9 cellular contexts compared by ENCODE assay signal in the genomic region with DNA sequence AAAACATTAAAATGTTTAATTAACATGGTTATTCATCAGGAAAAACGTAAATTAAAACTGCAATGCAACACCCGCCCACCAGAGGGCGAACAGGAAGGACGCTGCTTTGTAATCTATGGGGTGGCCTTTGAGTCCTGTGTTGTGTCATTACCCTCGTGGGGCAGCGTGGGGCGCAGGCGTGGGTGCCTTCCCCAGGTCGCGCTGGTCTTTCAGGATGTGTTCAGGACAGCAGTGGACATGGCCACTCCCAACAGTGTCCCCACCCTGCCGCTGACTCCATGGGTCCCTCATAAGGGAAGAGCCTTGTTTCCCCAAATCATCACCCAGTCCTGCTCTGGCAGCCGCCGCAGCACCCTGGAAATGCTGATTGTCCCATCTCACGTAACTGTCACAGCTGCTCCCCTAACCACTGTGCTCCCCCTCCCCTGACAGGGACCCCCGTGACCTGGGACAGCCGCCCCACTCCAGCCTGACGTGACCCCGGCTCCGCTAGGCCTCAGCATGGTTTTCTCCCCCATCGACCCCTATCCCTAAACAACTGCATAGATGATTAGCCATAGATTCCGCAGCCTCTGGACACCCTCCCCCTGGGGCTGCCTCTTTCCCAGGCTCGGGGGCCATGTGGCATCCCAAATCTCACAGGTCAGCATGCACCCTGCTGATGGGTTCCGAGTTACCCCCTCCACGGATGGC. TPM values are rescaled to one million over a fixed set of nuclear protein-coding genes. Genes with fewer than 3 reads are reported as not detected.
DNase-seq lines count a peak whose midpoint lies in the region; TF ChIP-seq lines count a peak whose summit lies in the region.
"Had no signal": no experiment of that assay in that cellular context is flagged by ENCODE, and none has a peak within 500 bp of the region (broad histone marks: within the 10 kb centered on the region; RNA-seq: fewer than 3 reads in every experiment).

No MANE protein-coding gene starts in this region.

- no peak overlapping the region for H3K9ac ChIP-seq in neural cell (ENCODE audit: low read length)
- H3K9ac ChIP-seq: BLaER1 had no signal

- WGBS in testis, 2 donors = 56 to 60% methylated on average over 21 to 23 of the region's 24 CpGs

- no peak for TF ChIP-seq POLR2A in testis (IDR thresholded peaks at IDR 0.05)

- H2AFZ ChIP-seq in neural cell (ENCODE audit: low read depth, low read length) = no peak overlapping the region

- intact Hi-C loops in testis (cut with DNase I; ENCODE audit: low total_unique reads) = no loop called here

- H3K79me2 ChIP-seq in neural cell (replicated peaks; ENCODE audit: insufficient read depth, low read length) = no peaks in the 10 kb centered on the region

- H3K9me2 ChIP-seq in neural cell (ENCODE audit: insufficient read depth, low read length) = no peaks in the 10 kb centered on the region

- no peak overlapping the region for H3K4me3 ChIP-seq in epithelial cell of proximal tubule (ENCODE audit: low read depth, low read length)
- H3K4me3 ChIP-seq in neural cell (ENCODE audit: low read length) = no peak overlapping the region
- no peak overlapping the region for H3K4me3 ChIP-seq in testis
- H3K4me3 ChIP-seq: BLaER1 had no signal

- peak; percentile 69 for TF ChIP-seq CTCF in epithelial cell of proximal tubule (conservative IDR thresholded peaks at IDR 0.05; ENCODE audit: low read depth, low read length)
- peak; percentile 58 for TF ChIP-seq CTCF in neural cell (IDR thresholded peaks at IDR 0.05; ENCODE audit: poor library complexity, severe bottlenecking)
- peak; percentile 43 to 86 (median 73) for TF ChIP-seq CTCF in testis (IDR thresholded peaks at IDR 0.05)

- no peaks in the 10 kb centered on the region for H3K4me1 ChIP-seq in testis
- H3K4me1 ChIP-seq: BLaER1 had no signal

- H4K20me1 ChIP-seq in neural cell (ENCODE audit: insufficient read depth) = no peaks in the 10 kb centered on the region
- H4K20me1 ChIP-seq: BLaER1 had no signal

- H3K36me3 ChIP-seq in neural cell (ENCODE audit: insufficient read depth, low read length) = no peaks in the 10 kb centered on the region
- H3K36me3 ChIP-seq in testis (ENCODE audit: low read depth, missing control alignments) = no peaks in the 10 kb centered on the region
- H3K36me3 ChIP-seq: BLaER1 had no signal

- H3K9me3 ChIP-seq in neural cell (ENCODE audit: low read length) (no peaks in the 10 kb centered on the region), testis (no peaks in the 10 kb centered on the region)
- H3K9me3 ChIP-seq: BLaER1 had no signal

- no peak for TF ChIP-seq RAD21 in neural cell (conservative IDR thresholded peaks at IDR 0.05)

- H3K27me3 ChIP-seq in neural cell (ENCODE audit: insufficient read depth, low read depth, low read length) = no peaks in the 10 kb centered on the region
- H3K27me3 ChIP-seq in testis = no peaks in the 10 kb centered on the region
- H3K27me3 ChIP-seq: BLaER1 had no signal

- no peaks in the 10 kb centered on the region for H3F3A ChIP-seq in neural cell (ENCODE audit: insufficient read depth, low read length, poor library complexity, severe bottlenecking)

- no peak for TF ChIP-seq EP300 in neural cell (conservative IDR thresholded peaks at IDR 0.05; ENCODE audit: poor library complexity, severe bottlenecking)

- H3K27ac ChIP-seq in neural cell (ENCODE audit: low read length) = no peak overlapping the region
- no peak overlapping the region for H3K27ac ChIP-seq in testis
- H3K27ac ChIP-seq: BLaER1 had no signal

- peak; percentile 15 for DNase-seq in DMS79 treated with DMSO at 0.1 percent for 48 hours (lab: John Stamatoyannopoulos, UW)
- no peak for DNase-seq in DMS79 (lab: John Stamatoyannopoulos, UW)
- peak; percentile 9 for DNase-seq in NCI-H2107 (lab: John Stamatoyannopoulos, UW)
- peak; percentile 85 for DNase-seq in activated CD8-positive, alpha-beta memory T cell treated with anti-CD3 and anti-CD28 coated beads for 24 hours
- no peak for DNase-seq in epithelial cell of proximal tubule (ENCODE audit: low read depth)
- peak; percentile 59 for DNase-seq in testis
- no peak for DNase-seq in putamen (ENCODE audit: low spot score)

- H3K4me2 ChIP-seq in neural cell (ENCODE audit: low read length) = no peak overlapping the region
- H3K4me2 ChIP-seq: BLaER1 had no signal

TF ChIP-seq in neural cell, 6 proteins besides CTCF, POLR2A, EP300 and RAD21:
- TF ChIP-seq MXI1 (conservative IDR thresholded peaks at IDR 0.05; ENCODE audit: poor library complexity, severe bottlenecking) = no peak
- peak; percentile 43 for TF ChIP-seq SMC3 (conservative IDR thresholded peaks at IDR 0.05; ENCODE audit: poor library complexity)

RNA-seq across cellular contexts. Expression of a gene that starts 36.4 kb away (rescaled TPM):
- total RNA-seq in epithelial cell of proximal tubule = not detected in 2 replicates
- not detected in 2 replicates for polyA plus RNA-seq in neural cell
- polyA minus RNA-seq in neural cell = not detected in 2 replicates
- total RNA-seq in testis = under 1 TPM in 1 of 2 donors, not detected in 1; 0.47 TPM
- 1.6 TPM for polyA plus RNA-seq in testis (ENCODE audit: insufficient read depth, low read depth, low replicate concordance)

RNA-seq across cellular contexts. Expression of a gene that starts 41.4 kb away (rescaled TPM):
- not detected in 2 replicates for total RNA-seq in epithelial cell of proximal tubule
- not detected in 2 replicates for polyA plus RNA-seq in neural cell
- not detected in 2 replicates for polyA minus RNA-seq in neural cell
- total RNA-seq in testis = not detected
- polyA plus RNA-seq in testis (ENCODE audit: insufficient read depth, low read depth, low replicate concordance) = 2.5 TPM

RNA-seq across cellular contexts. Expression of a gene that starts 57.0 kb away (rescaled TPM):
- total RNA-seq in epithelial cell of proximal tubule (not detected in 2 replicates), testis (10 to 100 TPM; 13.9 to 19.0 TPM)
- polyA plus RNA-seq in neural cell (not detected in 2 replicates), testis (ENCODE audit: insufficient read depth, low read depth, low replicate concordance) (11.8 TPM)
- polyA minus RNA-seq in neural cell = not detected in 2 replicates

Comparison
In these comparisons a context has a peak if more than half of its experiments do, and no peak if none do; other contexts are left out.
1. DNase-seq: peak in DMS79 treated with DMSO at 0.1 percent for 48 hours (single experiment), NCI-H2107 (single experiment), activated CD8-positive, alpha-beta memory T cell treated with anti-CD3 and anti-CD28 coated beads for 24 hours (single experiment) and testis (single experiment); none in DMS79 (single experiment), epithelial cell of proximal tubule (single experiment) and putamen (single experiment).
2. RNA of a gene that starts 57.0 kb away (total RNA-seq): 13.9 to 19.0 TPM in testis; not detected in epithelial cell of proximal tubule; every median in the first group is over 10 times any median in the second.
3. Peak in every context shown above with its lines, with median percentiles within 50 percentile points of each other: CTCF ChIP-seq.